ENCODE assay signal across 26 cellular contexts in the genomic region with DNA sequence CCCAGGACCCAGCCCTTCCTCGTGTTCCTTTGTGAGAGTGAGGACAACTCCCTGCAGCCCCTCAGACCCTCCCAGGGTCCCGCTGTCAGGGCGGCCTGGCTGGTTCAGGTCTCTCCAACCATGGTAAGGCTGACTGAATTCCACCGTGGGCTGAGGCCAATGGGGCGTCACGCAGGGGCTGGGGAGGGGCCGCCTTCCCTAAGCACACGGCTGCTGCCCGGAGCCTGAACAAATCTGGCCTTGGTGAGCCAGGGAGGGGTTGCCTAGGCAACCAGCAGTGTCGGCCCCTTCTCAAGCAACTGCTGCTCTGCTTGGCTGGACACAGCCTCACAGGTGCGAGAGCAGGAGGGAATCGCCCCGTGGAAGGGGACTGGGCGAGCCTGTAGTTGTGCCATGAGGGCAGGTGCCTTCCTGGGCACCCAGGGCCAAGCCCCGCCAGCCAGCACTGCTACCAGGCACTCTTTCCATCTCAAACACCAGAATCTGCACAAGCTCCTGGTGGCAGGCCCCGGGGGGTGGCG. TPM values are rescaled to one million over a fixed set of nuclear protein-coding genes. Genes with fewer than 3 reads are reported as not detected.
DNase-seq lines count a peak whose midpoint lies in the region; TF ChIP-seq lines count a peak whose summit lies in the region.
"Had no signal": no experiment of that assay in that cellular context is flagged by ENCODE, and none has a peak within 500 bp of the region (broad histone marks: within the 10 kb centered on the region; RNA-seq: fewer than 3 reads in every experiment).

No MANE protein-coding gene starts in this region.

- no peak overlapping the region for H3K27ac ChIP-seq in H9 (ENCODE audit: insufficient read length, low read depth, low read length)
- H3K27ac ChIP-seq in esophagus muscularis mucosa (replicated peaks in 1 of 4) = no peak overlapping the region
- H3K27ac ChIP-seq: GM23248, HL-60 had no signal

- no peaks in the 10 kb centered on the region for H3K79me1 ChIP-seq in H9 (ENCODE audit: insufficient read depth, low read depth, low read length, poor library complexity, severe bottlenecking)

- WGBS in H9 (ENCODE audit: extremely low coverage, insufficient read length, low lambda C conversion rate) = no CpG with 5 or more reads among the region's 17 CpGs
- 51% methylated on average over 6 of the region's 17 CpGs for WGBS in esophagus muscularis mucosa

- no peak overlapping the region for H3K9ac ChIP-seq in H9 (ENCODE audit: extremely low read depth, insufficient read length, low read length)
- H3K9ac ChIP-seq: GM23248 had no signal

- no peak overlapping the region for H3K23ac ChIP-seq in H9 (ENCODE audit: insufficient read length, low read depth, low read length)

- H3K4ac ChIP-seq in H9 (ENCODE audit: low read depth, low read length) = no peak overlapping the region

- H2AK5ac ChIP-seq in H9 (ENCODE audit: insufficient read length, low read length) = no peak overlapping the region

- H3K27ac Mint-ChIP-seq in glutamatergic neuron (ENCODE audit: unreplicated experiment) (no peak overlapping the region), H9 (no peak overlapping the region)
- H3K27ac Mint-ChIP-seq: activated naive CD4-positive, alpha-beta T cell treated with anti-CD3 and anti-CD28 coated beads, Interleukin-2, amount 50 U/mL, for 24 hours; activated T-cell treated with anti-CD3 and anti-CD28 coated beads, Interleukin-2, amount 50 U/mL, for 72 hours; T-cell; type B pancreatic cell had no signal

- TF ChIP-seq EP300 in esophagus muscularis mucosa (IDR thresholded peaks at IDR 0.05) = no peak

- H3K79me2 ChIP-seq in H9 (ENCODE audit: insufficient read depth, low read length) = no peaks in the 10 kb centered on the region; the same call in 1 of the 2 replicates

- no peak overlapping the region for H2BK12ac ChIP-seq in H9 (ENCODE audit: insufficient read length, low read depth, low read length)

- H2AFZ ChIP-seq in H9 (ENCODE audit: low read length) = no peak overlapping the region
- H2AFZ ChIP-seq: GM23248 had no signal

- H3K23me2 ChIP-seq in H9 (ENCODE audit: insufficient read length, low read depth, low read length, poor library complexity, severe bottlenecking) = no peaks in the 10 kb centered on the region

- no peak for TF ChIP-seq POLR2A in esophagus muscularis mucosa (IDR thresholded peaks at IDR 0.05; ENCODE audit: low read depth)

- H2BK20ac ChIP-seq in H9 (ENCODE audit: low read depth, low read length, poor library complexity, severe bottlenecking) = no peak overlapping the region

- no peak overlapping the region for H2BK120ac ChIP-seq in H9 (ENCODE audit: low read depth, low read length, poor library complexity, severe bottlenecking)

- H3K18ac ChIP-seq in H9 (ENCODE audit: insufficient read length, low read depth, low read length) = no peak overlapping the region

- H4K20me1 ChIP-seq in H9 (ENCODE audit: control insufficient read depth, insufficient read depth, insufficient read length) = no peaks in the 10 kb centered on the region

- H3K9me3 Mint-ChIP-seq in glutamatergic neuron (ENCODE audit: unreplicated experiment) = peaks cover 5% of the 10 kb centered on the region
- H3K9me3 Mint-ChIP-seq in H9 = peaks cover 3 to 7% of the 10 kb centered on the region in 2 experiments; a peak in 2 of 5 replicates
- H3K9me3 Mint-ChIP-seq: activated naive CD4-positive, alpha-beta T cell treated with anti-CD3 and anti-CD28 coated beads, Interleukin-2, amount 50 U/mL, for 24 hours; activated T-cell treated with anti-CD3 and anti-CD28 coated beads, Interleukin-2, amount 50 U/mL, for 72 hours; central memory CD8-positive, alpha-beta T cell; T-cell had no signal

- DNase-seq in NCI-H1105 treated with DMSO at 0.1 percent for 48 hours (lab: John Stamatoyannopoulos, UW) (peak; percentile 15), NCI-H1105 (lab: John Stamatoyannopoulos, UW) (no peak), NCI-H1417 treated with DMSO at 0.1 percent for 48 hours (lab: John Stamatoyannopoulos, UW) (peak; percentile 15), glutamatergic neuron (peak; percentile 49), retina (peak; percentile 75), H9 (no peak), esophagus muscularis mucosa (ENCODE audit: extremely low spot score) (no peak)
- DNase-seq in activated T-cell treated with anti-CD3 and anti-CD28 coated beads, Interleukin-2, amount 50 U/mL, for 48 hours = no peak
- DNase-seq: activated CD4-positive, alpha-beta T cell treated with anti-CD3 and anti-CD28 coated beads for 48 hours; activated T-cell treated with anti-CD3 and anti-CD28 coated beads, Interleukin-2, amount 50 U/mL, for 72 hours; anterior cingulate cortex; Calu3; effector CD8-positive, alpha-beta T cell; GM23248; NCI-H1436; NCI-H2107; NCI-H524 treated with DMSO at 0.1 percent for 48 hours; nucleus accumbens; OCI-M1; T-cell had no signal

- no peaks in the 10 kb centered on the region for H3K36me3 ChIP-seq in esophagus muscularis mucosa

- no peak overlapping the region for H3K4me3 ChIP-seq in esophagus muscularis mucosa
- H3K4me3 ChIP-seq: GM23248, lung had no signal

- H4K5ac ChIP-seq in H9 (ENCODE audit: insufficient read length, low read depth, low read length) = no peak overlapping the region

- TF ChIP-seq CTCF in glutamatergic neuron (IDR thresholded peaks at IDR 0.05; ENCODE audit: partially characterized antibody, unreplicated experiment) = no peak
- no peak for TF ChIP-seq CTCF in H9 (conservative IDR thresholded peaks at IDR 0.05)
- no peak for TF ChIP-seq CTCF in esophagus muscularis mucosa (IDR thresholded peaks at IDR 0.05)

- H3T11ph ChIP-seq in H9 (ENCODE audit: low read length) = no peak overlapping the region

- H2BK15ac ChIP-seq in H9 (ENCODE audit: low read depth, low read length) = no peak overlapping the region

- H3K27me3 Mint-ChIP-seq in glutamatergic neuron (ENCODE audit: unreplicated experiment) (peaks cover 5% of the 10 kb centered on the region), H9 (ENCODE audit: low read depth) (peaks cover 79% of the 10 kb centered on the region)

- H4K8ac ChIP-seq in H9 (replicated peaks; ENCODE audit: insufficient read length, low read depth, low read length) = no peak overlapping the region

- H3K4me3 Mint-ChIP-seq in glutamatergic neuron (ENCODE audit: unreplicated experiment) (no peak overlapping the region), H9 (no peak overlapping the region)
- H3K4me3 Mint-ChIP-seq: activated naive CD4-positive, alpha-beta T cell treated with anti-CD3 and anti-CD28 coated beads, Interleukin-2, amount 50 U/mL, for 24 hours; activated T-cell treated with anti-CD3 and anti-CD28 coated beads, Interleukin-2, amount 50 U/mL, for 72 hours; central memory CD8-positive, alpha-beta T cell; T-cell; type B pancreatic cell had no signal

- H3K9me3 ChIP-seq in H9 (ENCODE audit: control insufficient read depth, low read depth, low read length) = no peaks in the 10 kb centered on the region
- H3K9me3 ChIP-seq in esophagus muscularis mucosa = peaks cover 0 to 15% (median 7%) of the 10 kb centered on the region in 4 donors

- no peak overlapping the region for H4K91ac ChIP-seq in H9 (ENCODE audit: insufficient read length, low read depth, low read length)

- H3K4me1 ChIP-seq in H9 (ENCODE audit: insufficient read depth, low read length) (no peaks in the 10 kb centered on the region), esophagus muscularis mucosa (no peaks in the 10 kb centered on the region)

- no peak overlapping the region for H3K14ac ChIP-seq in H9 (ENCODE audit: insufficient read depth, low read length)

- H3K4me1 Mint-ChIP-seq in glutamatergic neuron (ENCODE audit: low read depth, unreplicated experiment) = peaks cover 7% of the 10 kb centered on the region
- H3K4me1 Mint-ChIP-seq in H9 = no peaks in the 10 kb centered on the region
- H3K4me1 Mint-ChIP-seq: activated naive CD4-positive, alpha-beta T cell treated with anti-CD3 and anti-CD28 coated beads, Interleukin-2, amount 50 U/mL, for 24 hours; central memory CD8-positive, alpha-beta T cell; T-cell had no signal

- no peak overlapping the region for H2BK5ac ChIP-seq in H9 (ENCODE audit: insufficient read length, low read length)

- H3K56ac ChIP-seq in H9 (ENCODE audit: insufficient read length, low read depth, low read length) = no peak overlapping the region

- H3K36me3 Mint-ChIP-seq in glutamatergic neuron (ENCODE audit: unreplicated experiment) = peaks cover 5% of the 10 kb centered on the region
- no peaks in the 10 kb centered on the region; a peak in 2 of 7 replicates for H3K36me3 Mint-ChIP-seq in H9 (ENCODE audit: insufficient read depth in 1 of 3, low read depth in 3 of 3)
- H3K36me3 Mint-ChIP-seq: activated naive CD4-positive, alpha-beta T cell treated with anti-CD3 and anti-CD28 coated beads, Interleukin-2, amount 50 U/mL, for 24 hours; T-cell; type B pancreatic cell had no signal

- intact Hi-C loops in esophagus muscularis mucosa (cut with DNase I) = no loop called here

- H3K27me3 ChIP-seq in H9 (ENCODE audit: insufficient read depth, low read length) = peaks cover 12% of the 10 kb centered on the region
- peaks cover 0 to 53% (median 0%) of the 10 kb centered on the region in 4 donors for H3K27me3 ChIP-seq in esophagus muscularis mucosa

- H3K4me2 ChIP-seq in H9 (ENCODE audit: insufficient read depth, insufficient read length, low read length) = no peak overlapping the region

RNA-seq across cellular contexts. Expression of a gene that starts 37.0 kb away (rescaled TPM):
- total RNA-seq in glutamatergic neuron (ENCODE audit: unreplicated experiment) = 13.7 TPM
- 0.35 and 0.88 TPM in 2 replicates for total RNA-seq in H9 (2021)
- under 1 TPM; 0.17 to 0.58 (median 0.46) TPM for total RNA-seq in esophagus muscularis mucosa
- total RNA-seq: esophagus mucosa had no signal

Comparison
In these comparisons a context has a peak if more than half of its experiments do, and no peak if none do; other contexts are left out.
1. DNase-seq: peak in NCI-H1105 treated with DMSO at 0.1 percent for 48 hours (single experiment), NCI-H1417 treated with DMSO at 0.1 percent for 48 hours (single experiment), glutamatergic neuron (single experiment) and retina (single experiment); none in NCI-H1105 (single experiment), H9 (single experiment), activated T-cell treated with anti-CD3 and anti-CD28 coated beads, Interleukin-2, amount 50 U/mL, for 48 hours (0 of 2) and esophagus muscularis mucosa (single experiment).